1 cellular context compared by ENCODE assay signal in genomic region chr1:9549955-9550546, GRCh38.
TF ChIP-seq lines count a peak whose summit lies in the region.

No MANE protein-coding gene starts in this region.

TF ChIP-seq in HepG2, 621 proteins besides CTCF, POLR2A, EP300 and RAD21 (continued from another document and continues in another):
- TF ChIP-seq SIN3B (IDR thresholded peaks at IDR 0.05; ENCODE audit: low read length) = no peak
- peak; percentile 99 for TF ChIP-seq ZNF362 (CRISPR knock-in tag; IDR thresholded peaks at IDR 0.05; ENCODE audit: borderline replicate concordance)
- TF ChIP-seq ZNF597 (CRISPR knock-in tag; IDR thresholded peaks at IDR 0.05) = no peak
- TF ChIP-seq ZFP36 (IDR thresholded peaks at IDR 0.05; ENCODE audit: borderline replicate concordance, low read depth, low read length, partially characterized antibody) = no peak
- TF ChIP-seq ZBTB21 (CRISPR knock-in tag; IDR thresholded peaks at IDR 0.05) = no peak
- TF ChIP-seq ZNF496 (CRISPR knock-in tag; IDR thresholded peaks at IDR 0.05; ENCODE audit: insufficient replicate concordance) = no peak
- no peak for TF ChIP-seq WIZ (CRISPR knock-in tag; IDR thresholded peaks at IDR 0.05)
- no peak for TF ChIP-seq SP1 (IDR thresholded peaks at IDR 0.05)
- no peak for TF ChIP-seq SP1 (CRISPR knock-in tag; IDR thresholded peaks at IDR 0.05)
- no peak for TF ChIP-seq TMF1 (CRISPR knock-in tag; IDR thresholded peaks at IDR 0.05; ENCODE audit: low read depth)
- no peak for TF ChIP-seq ZNF318 (CRISPR knock-in tag; IDR thresholded peaks at IDR 0.05)
- peak; percentile 81; the same call in 1 of the 2 replicates for TF ChIP-seq FOXK1 (CRISPR knock-in tag; IDR thresholded peaks at IDR 0.05; ENCODE audit: borderline replicate concordance, low read depth)
- no peak for TF ChIP-seq MTF2 (CRISPR knock-in tag; IDR thresholded peaks at IDR 0.05; ENCODE audit: borderline replicate concordance)
- no peak for TF ChIP-seq POGK (CRISPR knock-in tag; conservative IDR thresholded peaks at IDR 0.05)
- TF ChIP-seq ZBTB25 (CRISPR knock-in tag; IDR thresholded peaks at IDR 0.05) = 0 out of 2 replicates have a peak, but pooled peaks have one; percentile 54
- no peak for TF ChIP-seq ZFP37 (CRISPR knock-in tag; IDR thresholded peaks at IDR 0.05; ENCODE audit: borderline replicate concordance)
- no peak for TF ChIP-seq ZNF136 (CRISPR knock-in tag; IDR thresholded peaks at IDR 0.05; ENCODE audit: low read depth)
- no peak for TF ChIP-seq GZF1 (CRISPR knock-in tag; IDR thresholded peaks at IDR 0.05)
- TF ChIP-seq MXI1 (IDR thresholded peaks at IDR 0.05; ENCODE audit: borderline replicate concordance, low read depth, low read length) = peak; percentile 21; the same call in 1 of the 3 replicates
- TF ChIP-seq SIX1 (CRISPR knock-in tag; IDR thresholded peaks at IDR 0.05; ENCODE audit: borderline replicate concordance) = peak; percentile 91; the same call in 1 of the 2 replicates
- TF ChIP-seq PLSCR1 (CRISPR knock-in tag; IDR thresholded peaks at IDR 0.05; ENCODE audit: borderline replicate concordance) = no peak
- TF ChIP-seq MYC (CRISPR knock-in tag; IDR thresholded peaks at IDR 0.05; ENCODE audit: borderline replicate concordance) = no peak
- TF ChIP-seq ZNF276 (CRISPR knock-in tag; IDR thresholded peaks at IDR 0.05; ENCODE audit: low read depth) = no peak
- peak; percentile 92 for TF ChIP-seq ZNF710 (CRISPR knock-in tag; IDR thresholded peaks at IDR 0.05; ENCODE audit: borderline replicate concordance)
- TF ChIP-seq ZNF160 (CRISPR knock-in tag; IDR thresholded peaks at IDR 0.05) = no peak
- peak; percentile 89 for TF ChIP-seq KDM1A (CRISPR knock-in tag; IDR thresholded peaks at IDR 0.05)
- TF ChIP-seq MAFG (CRISPR knock-in tag; IDR thresholded peaks at IDR 0.05) = no peak
- TF ChIP-seq KLF11 (CRISPR knock-in tag; IDR thresholded peaks at IDR 0.05) = no peak
- no peak for TF ChIP-seq TAF1 (CRISPR knock-in tag; IDR thresholded peaks at IDR 0.05)
- peak; percentile 86 for TF ChIP-seq PHF21A (CRISPR knock-in tag; IDR thresholded peaks at IDR 0.05)
- no peak for TF ChIP-seq SATB2 (CRISPR knock-in tag; IDR thresholded peaks at IDR 0.05)
- TF ChIP-seq ZNF879 (CRISPR knock-in tag; IDR thresholded peaks at IDR 0.05) = no peak
- peak; percentile 75; the same call in 1 of the 2 replicates for TF ChIP-seq AKAP8 (CRISPR knock-in tag; IDR thresholded peaks at IDR 0.05)
- no peak for TF ChIP-seq BATF2 (CRISPR knock-in tag; IDR thresholded peaks at IDR 0.05)
- no peak for TF ChIP-seq ZNF773 (CRISPR knock-in tag; IDR thresholded peaks at IDR 0.05; ENCODE audit: borderline replicate concordance)
- TF ChIP-seq HOXD1 (CRISPR knock-in tag; IDR thresholded peaks at IDR 0.05) = peak; percentile 75
- TF ChIP-seq GMEB2 (CRISPR knock-in tag; IDR thresholded peaks at IDR 0.05; ENCODE audit: low read depth) = no peak
- 0 out of 2 replicates have a peak, but pooled peaks have one; percentile 49 for TF ChIP-seq ZSCAN29 (CRISPR knock-in tag; conservative IDR thresholded peaks at IDR 0.05)
- no peak for TF ChIP-seq SMARCE1 (IDR thresholded peaks at IDR 0.05; ENCODE audit: borderline replicate concordance)
- TF ChIP-seq ATF7-NPFF (CRISPR knock-in tag; IDR thresholded peaks at IDR 0.05; ENCODE audit: low read depth) = no peak
